Comparison of ENCODE assay signal across 8 cellular contexts in the genomic region with DNA sequence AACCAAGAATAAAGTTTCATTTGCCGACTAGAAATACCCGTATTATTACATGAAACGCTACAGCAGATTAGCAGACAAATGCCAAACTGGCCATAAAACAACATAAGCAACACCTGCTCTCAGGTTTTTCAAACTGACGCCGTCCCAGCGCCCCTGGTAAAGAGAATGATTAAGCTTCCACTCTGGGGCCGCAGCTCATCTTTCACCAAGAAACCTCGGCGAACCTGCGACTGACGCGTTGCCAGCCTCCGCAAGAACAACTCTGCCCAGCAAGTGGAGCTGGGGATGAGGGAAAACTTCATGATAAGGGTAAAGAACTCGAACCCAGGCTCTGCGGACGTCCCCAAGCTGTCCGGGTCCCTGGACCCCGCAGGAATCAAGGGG. TPM values are rescaled to one million over a fixed set of nuclear protein-coding genes. Genes with fewer than 3 reads are reported as not detected.
DNase-seq lines count a peak whose midpoint lies in the region; ATAC-seq, FAIRE-seq and TF ChIP-seq lines count a peak whose summit lies in the region.

No MANE protein-coding gene starts in this region.

- H3K36me3 Mint-ChIP-seq in activated B cell treated with CpG ODN at 0.5 μM for 24 hours (ENCODE audit: low read depth), result peaks cover 16% of the 10 kb centered on the region

- H3K4me1 ChIP-seq in parathyroid adenoma, result no peaks in the 10 kb centered on the region

- peak overlapping the region; percentile 88 for H3K4me3 ChIP-seq in AG10803 (ENCODE audit: low read length)
- H3K4me3 ChIP-seq in fibroblast of pulmonary artery (replicated peaks; ENCODE audit: low read depth, low read length), result peak overlapping the region; percentile 96
- H3K4me3 ChIP-seq in parathyroid adenoma (ENCODE audit: low read depth, low read length), result peak overlapping the region; percentile 83

- H3K4me1 Mint-ChIP-seq in activated B cell treated with CpG ODN at 0.5 μM for 24 hours, result peaks cover 24% of the 10 kb centered on the region

- no peak for TF ChIP-seq CTCF in AG10803 (conservative IDR thresholded peaks at IDR 0.05; ENCODE audit: low read length)
- TF ChIP-seq CTCF in activated B cell treated with CpG ODN at 0.5 μM for 24 hours (IDR thresholded peaks at IDR 0.05), result no peak
- no peak for TF ChIP-seq CTCF in fibroblast of pulmonary artery (IDR thresholded peaks at IDR 0.05; ENCODE audit: low read length, missing control alignments)
- no peak for TF ChIP-seq CTCF in parathyroid adenoma (IDR thresholded peaks at IDR 0.05)

- H3K27me3 ChIP-seq in parathyroid adenoma (ENCODE audit: control insufficient read depth, insufficient read depth, low read length), result no peaks in the 10 kb centered on the region

- CTCF ChIA-PET in activated B cell treated with CpG ODN at 0.5 μM for 24 hours (lab: Charles Lee), result interaction anchor here (1.3 kb wide), 1 partner anchor 422 kb away, joined by 6 read pairs; no protein-coding TSS in a partner anchor

- no peaks in the 10 kb centered on the region for H3K9me3 ChIP-seq in parathyroid adenoma (ENCODE audit: control insufficient read depth, low read length)

- H3K36me3 ChIP-seq in parathyroid adenoma (ENCODE audit: control insufficient read depth, insufficient read depth, low read length), result no peaks in the 10 kb centered on the region

- H2AFZ ChIP-seq in parathyroid adenoma, result peak overlapping the region; percentile 98

- peak; percentile 13 for ATAC-seq in GM19043 (IDR thresholded peaks at IDR 0.05; ENCODE audit: low read depth, unreplicated experiment)
- peak; percentile 10 for ATAC-seq in HG03378 (IDR thresholded peaks at IDR 0.05; ENCODE audit: unreplicated experiment)
- peak; percentile 10 for ATAC-seq in activated B cell treated with CpG ODN at 0.5 μM for 24 hours (ENCODE audit: low read depth)

- peak overlapping the region; percentile 94 for H3K27ac ChIP-seq in parathyroid adenoma

- DNase-seq in AG10803 (ENCODE audit: low read depth) (no peak), activated B cell treated with CpG ODN at 0.5 μM for 24 hours (no peak), fibroblast of pulmonary artery (ENCODE audit: low read depth) (no peak), HTR-8/SVneo (ENCODE audit: insufficient read length, low spot score) (no peak), T-helper 9 cell (no peak)

- H3K9me3 Mint-ChIP-seq in activated B cell treated with CpG ODN at 0.5 μM for 24 hours, result no peaks in the 10 kb centered on the region

- FAIRE-seq in HTR-8/SVneo (lab: Jason Lieb, UNC), result no peak

- intact Hi-C loops in activated B cell treated with CpG ODN at 0.5 μM for 24 hours (cut with micrococcal nuclease), result loop anchor here (5.0 to 10.0 kb wide), 2 partner anchors 525 to 1078 kb away; partner anchors contain the start of gene IGF1

- peak overlapping the region; percentile 99 for H3K4me3 Mint-ChIP-seq in activated B cell treated with CpG ODN at 0.5 μM for 24 hours

- no peaks in the 10 kb centered on the region for H3K27me3 Mint-ChIP-seq in activated B cell treated with CpG ODN at 0.5 μM for 24 hours

- H3K27ac Mint-ChIP-seq in activated B cell treated with CpG ODN at 0.5 μM for 24 hours, result peak overlapping the region; percentile 97

- H3K4me2 ChIP-seq in parathyroid adenoma (ENCODE audit: low read length), result peak overlapping the region; percentile 75

- H3K79me2 ChIP-seq in parathyroid adenoma, result peaks cover 14% of the 10 kb centered on the region

- peak overlapping the region; percentile 92 for H3K9ac ChIP-seq in parathyroid adenoma

- POLR2A ChIA-PET in activated B cell treated with CpG ODN at 0.5 μM for 24 hours (lab: Charles Lee), result interaction anchor here (0.8 to 3.2 kb wide), 7 partner anchors 19 to 529 kb away, joined by 4 to 16 read pairs (median 4); partner anchors contain the start of genes GNPTAB and UTP20

RNA-seq across cellular contexts. Expression of gene ARL1, which starts 0.5 kb away (rescaled TPM):
- total RNA-seq in activated B cell treated with CpG ODN at 0.5 μM for 24 hours, result 45.4 and 49.5 TPM in 2 replicates
